8 cellular contexts compared by ENCODE assay signal in genomic region chr16:3021449-3022207, GRCh38.
A peak's percentile ranks its signal among the peaks of the same experiment; 100 is the strongest.
DNase-seq lines count a peak whose midpoint lies in the region; ATAC-seq and TF ChIP-seq lines count a peak whose summit lies in the region.

No MANE protein-coding gene starts in this region.

- ATAC-seq in HG02642 (IDR thresholded peaks at IDR 0.05; ENCODE audit: poor library complexity, unreplicated experiment) (no peak), GM19455 (IDR thresholded peaks at IDR 0.05; ENCODE audit: unreplicated experiment) (no peak)

- TF ChIP-seq CTCF in GM12873 (IDR thresholded peaks at IDR 0.05; ENCODE audit: insufficient read depth, low read depth, low read length, missing control alignments), result peak; percentile 37

- peak overlapping the region; percentile 67 for H3K27ac ChIP-seq in caudate nucleus (ENCODE audit: low read depth, low read length)

- peak; percentile 69 to 71 for DNase-seq in NCI-H1930 (lab: John Stamatoyannopoulos, UW)
- DNase-seq in activated CD4-positive, CD25-positive, alpha-beta regulatory T cell treated with anti-CD3 and anti-CD28 coated beads, Interleukin-2, amount 50 U/mL, for 16 hours (ENCODE audit: low read depth, low spot score), result peak; percentile 44
- peak in 25 of 61 donors; percentile 4 to 66 (median 39) for DNase-seq in caudate nucleus (lab: John Stamatoyannopoulos, UW)
- DNase-seq in kidney glomerular epithelial cell (lab: John Stamatoyannopoulos, UW), result peak; percentile 91
- peak in 3 of 4 experiments; percentile 54 to 91 (median 77) for DNase-seq in stimulated activated CD4-positive, alpha-beta T cell treated with anti-CD3 and anti-CD28 coated beads, Interleukin-1b, Interleukin-23, amount 100 ng/mL, for 24 hours (ENCODE audit: low read depth in 4 of 4, low spot score in 1 of 4)
